20 cellular contexts compared by ENCODE assay signal in genomic region chr7:149861728-149862045, GRCh38.
"Had no signal": no experiment of that assay in that cellular context is flagged by ENCODE, and none has a peak within 500 bp of the region (broad histone marks: within the 10 kb centered on the region; RNA-seq: fewer than 3 reads in every experiment).

No MANE protein-coding gene starts in this region.

- H3K4me3 ChIP-seq: coronary artery, esophagus muscularis mucosa, gastroesophageal sphincter, heart right ventricle, lower lobe of right lung, prostate gland, right atrium auricular region, sigmoid colon, thoracic aorta, transverse colon, vagina had no signal

- H3K36me3 Mint-ChIP-seq: natural killer cell treated with Interleukin-12 subunit alpha and Interleukin-12 subunit beta and Interleukin-15 and Interleukin-18, amount 100 ng/mL, for 72 hours had no signal

- H3K27ac Mint-ChIP-seq: natural killer cell treated with Interleukin-12 subunit alpha and Interleukin-12 subunit beta and Interleukin-15 and Interleukin-18, amount 100 ng/mL, for 72 hours; stimulated activated memory B cell treated with anti-CD40 and anti-IgM and Interleukin-4, amounts not matched to agents 10 μg/mL and 1 μg/mL and 100 μg/mL, for 72 hours had no signal

- H3K4me3 Mint-ChIP-seq: natural killer cell treated with Interleukin-12 subunit alpha and Interleukin-12 subunit beta and Interleukin-15 and Interleukin-18, amount 100 ng/mL, for 72 hours; neural crest cell; stimulated activated memory B cell treated with anti-CD40 and anti-IgM and Interleukin-4, amounts not matched to agents 10 μg/mL and 1 μg/mL and 100 μg/mL, for 72 hours had no signal

- DNase-seq: dermis blood vessel endothelial cell; effector memory CD4-positive, alpha-beta T cell; foreskin keratinocyte; heart right ventricle; left ventricle myocardium superior; lower lobe of right lung; sigmoid colon; stimulated activated CD4-positive, alpha-beta T cell treated with anti-CD3 and anti-CD28 coated beads, Interleukin-4, amount 100 ng/mL, for 4 hours; transverse colon had no signal

- H3K9me3 ChIP-seq: esophagus muscularis mucosa, gastroesophageal sphincter, heart right ventricle, lower lobe of right lung, prostate gland, right atrium auricular region, sigmoid colon, thoracic aorta, transverse colon, vagina had no signal

- H3K4me1 Mint-ChIP-seq: neural crest cell had no signal

- H3K27me3 ChIP-seq: esophagus muscularis mucosa, foreskin keratinocyte, gastroesophageal sphincter, heart right ventricle, right atrium auricular region, sigmoid colon, transverse colon, vagina had no signal

- H3K9me3 Mint-ChIP-seq: natural killer cell treated with Interleukin-12 subunit alpha and Interleukin-12 subunit beta and Interleukin-15 and Interleukin-18, amount 100 ng/mL, for 72 hours; neural crest cell; stimulated activated memory B cell treated with anti-CD40 and anti-IgM and Interleukin-4, amounts not matched to agents 10 μg/mL and 1 μg/mL and 100 μg/mL, for 72 hours had no signal

- H3K27ac ChIP-seq: coronary artery, esophagus muscularis mucosa, foreskin keratinocyte, gastroesophageal sphincter, heart right ventricle, lower lobe of right lung, prostate gland, right atrium auricular region, sigmoid colon, thoracic aorta, transverse colon, vagina had no signal

- H3K4me1 ChIP-seq: esophagus muscularis mucosa, foreskin keratinocyte, gastroesophageal sphincter, prostate gland, right atrium auricular region, sigmoid colon, transverse colon, vagina had no signal

- ATAC-seq: foreskin keratinocyte; gastroesophageal sphincter; left ventricle myocardium superior; natural killer cell treated with Interleukin-12 subunit alpha and Interleukin-12 subunit beta and Interleukin-15 and Interleukin-18, amount 100 ng/mL, for 72 hours; stimulated activated memory B cell treated with anti-CD40 and anti-IgM and Interleukin-4, amounts not matched to agents 10 μg/mL and 1 μg/mL and 100 μg/mL, for 72 hours; stimulated activated naive CD8-positive, alpha-beta T cell treated with anti-CD3 and anti-CD28 coated beads, Interleukin-15, Interleukin-2, amounts not matched to agents 100 U/mL and 50 U/mL, for 24 hours had no signal

- H3K27me3 Mint-ChIP-seq: natural killer cell treated with Interleukin-12 subunit alpha and Interleukin-12 subunit beta and Interleukin-15 and Interleukin-18, amount 100 ng/mL, for 72 hours; stimulated activated memory B cell treated with anti-CD40 and anti-IgM and Interleukin-4, amounts not matched to agents 10 μg/mL and 1 μg/mL and 100 μg/mL, for 72 hours had no signal
